In genomic region chr20:4773736-4774135, GRCh38 we compare ENCODE assay signal across 20 cellular contexts. TPM values are rescaled to one million over a fixed set of nuclear protein-coding genes. Genes with fewer than 3 reads are reported as not detected.
A peak's percentile ranks its signal among the peaks of the same experiment; 100 is the strongest.
DNase-seq lines count a peak whose midpoint lies in the region; ATAC-seq, FAIRE-seq and TF ChIP-seq lines count a peak whose summit lies in the region.
"Had no signal": no experiment of that assay in that cellular context is flagged by ENCODE, and none has a peak within 500 bp of the region (broad histone marks: within the 10 kb centered on the region; RNA-seq: fewer than 3 reads in every experiment).

No MANE protein-coding gene starts in this region.

- peak; percentile 27 for DNase-seq in M059J (ENCODE audit: low read depth)
- DNase-seq in neuronal stem cell (ENCODE audit: low spot score): no peak
- DNase-seq in NCI-H2227 treated with DMSO at 0.1 percent for 48 hours (lab: John Stamatoyannopoulos, UW): no peak
- no peak for DNase-seq in urothelium cell line (ENCODE audit: low spot score)
- no peak for DNase-seq in GM23248
- DNase-seq: ACHN; AML-193; CD4-positive, alpha-beta memory T cell; DMS53; DND-41; EL; IMR-90 had no signal

- no peak overlapping the region for H2BK120ac ChIP-seq in neuronal stem cell (ENCODE audit: low read depth, low read length)

- no peaks in the 10 kb centered on the region for H3F3A ChIP-seq in GM23248 (ENCODE audit: insufficient read depth)

- no peaks in the 10 kb centered on the region for H3K79me1 ChIP-seq in neuronal stem cell (ENCODE audit: low read depth, low read length)

- no peak overlapping the region for H2BK5ac ChIP-seq in neuronal stem cell (ENCODE audit: low read length)

- H3K9me3 ChIP-seq in gastroesophageal sphincter (no peaks in the 10 kb centered on the region), neuronal stem cell (replicated peaks in 1 of 2; ENCODE audit: control insufficient read depth in 2 of 2, insufficient read depth in 1 of 2, low read depth in 1 of 2, low read length in 2 of 2) (peaks cover 6 to 16% of the 10 kb centered on the region in 2 donors), GM23248 (ENCODE audit: low read depth) (no peaks in the 10 kb centered on the region)

- no peak for TF ChIP-seq POLR2A in gastroesophageal sphincter (IDR thresholded peaks at IDR 0.05)

- H3K14ac ChIP-seq in neuronal stem cell (ENCODE audit: low read length): no peak overlapping the region

- H3K4me1 ChIP-seq in gastroesophageal sphincter (peaks cover 0 to 12% (median 0%) of the 10 kb centered on the region in 3 donors), neuronal stem cell (ENCODE audit: control insufficient read depth in 2 of 2, insufficient read depth in 1 of 2, low read depth in 1 of 2, low read length in 2 of 2) (no peaks in the 10 kb centered on the region), GM23248 (ENCODE audit: insufficient read depth) (no peaks in the 10 kb centered on the region)
- H3K4me1 ChIP-seq: HAP-1 had no signal

- H3K18ac ChIP-seq in neuronal stem cell (ENCODE audit: low read length): no peak overlapping the region

- peak; percentile 10 for ATAC-seq in gastroesophageal sphincter
- ATAC-seq: GM12878, K562 had no signal

- no peak overlapping the region for H2AK5ac ChIP-seq in neuronal stem cell (ENCODE audit: low read depth, low read length)

- 56 to 71% methylated on average over 3 to 4 of the region's 5 CpGs for WGBS in gastroesophageal sphincter (ENCODE audit: low coverage in 1 of 2), 2 donors
- no CpG with 5 or more reads among the region's 5 CpGs for WGBS in neuronal stem cell (ENCODE audit: extremely low coverage in 2 of 2, insufficient read length in 2 of 2, insufficient replicate concordance in 1 of 2), 2 donors
- WGBS in GM23248 (ENCODE audit: low coverage in 1 of 2, low lambda C conversion rate in 2 of 2, missing lambda C conversion rate in 2 of 2), 2 experiments: 60 to 62% methylated on average over 4 to 5 of the region's 5 CpGs

- no peaks in the 10 kb centered on the region for H3K9me2 ChIP-seq in GM23248 (ENCODE audit: insufficient read depth)

- H3K27me3 ChIP-seq in gastroesophageal sphincter: no peaks in the 10 kb centered on the region
- H3K27me3 ChIP-seq in neuronal stem cell (ENCODE audit: control insufficient read depth in 3 of 3, insufficient read depth in 3 of 3, low read depth in 1 of 3, low read length in 3 of 3): peaks cover 0 to 3% (median 0%) of the 10 kb centered on the region in 3 experiments
- no peaks in the 10 kb centered on the region for H3K27me3 ChIP-seq in GM23248 (replicated peaks; ENCODE audit: insufficient read depth)

- H2BK12ac ChIP-seq in neuronal stem cell (ENCODE audit: low read length): no peak overlapping the region

- no peak overlapping the region for H3K4me2 ChIP-seq in neuronal stem cell (ENCODE audit: insufficient read depth, low read length, poor library complexity, severe bottlenecking)
- H3K4me2 ChIP-seq in GM23248 (ENCODE audit: unreplicated experiment): no peak overlapping the region

- H3K79me2 ChIP-seq in GM23248 (ENCODE audit: insufficient read depth): no peaks in the 10 kb centered on the region

- H4K20me1 ChIP-seq in GM23248 (ENCODE audit: insufficient read depth): no peaks in the 10 kb centered on the region

- no peak overlapping the region for H3K4ac ChIP-seq in neuronal stem cell (ENCODE audit: low read length)

- no peak overlapping the region for H4K91ac ChIP-seq in neuronal stem cell (ENCODE audit: low read depth, low read length, poor library complexity)

- no peak for TF ChIP-seq EP300 in gastroesophageal sphincter (IDR thresholded peaks at IDR 0.05)

- H3K4me3 ChIP-seq in gastroesophageal sphincter (no peak overlapping the region), neuronal stem cell (ENCODE audit: low read length in 2 of 2) (no peak overlapping the region), GM23248 (no peak overlapping the region)
- H3K4me3 ChIP-seq: GM12878, HAP-1, K562 had no signal

- H3K27ac ChIP-seq in gastroesophageal sphincter (peak overlapping the region in 1 of 4 donors; percentile 42), neuronal stem cell (replicated peaks; ENCODE audit: low read length) (no peak overlapping the region), GM23248 (no peak overlapping the region)
- H3K27ac ChIP-seq: C4-2B had no signal

- no peak overlapping the region for H2AFZ ChIP-seq in neuronal stem cell (ENCODE audit: low read length)
- no peak overlapping the region for H2AFZ ChIP-seq in GM23248

- H4K8ac ChIP-seq in neuronal stem cell (ENCODE audit: low read depth, low read length): no peak overlapping the region

- H3K36me3 ChIP-seq in gastroesophageal sphincter (no peaks in the 10 kb centered on the region), neuronal stem cell (replicated peaks in 1 of 2; ENCODE audit: control insufficient read depth in 2 of 2, insufficient read depth in 2 of 2, low read length in 2 of 2) (no peaks in the 10 kb centered on the region), GM23248 (ENCODE audit: low read depth) (no peaks in the 10 kb centered on the region)
- H3K36me3 ChIP-seq: HAP-1 had no signal

- no peak for TF ChIP-seq CTCF in gastroesophageal sphincter (IDR thresholded peaks at IDR 0.05)

- H3K23ac ChIP-seq in neuronal stem cell (ENCODE audit: low read depth, low read length, poor library complexity): no peak overlapping the region

- H3K9ac ChIP-seq in neuronal stem cell (ENCODE audit: low read depth, low read length, poor library complexity): no peak overlapping the region
- no peak overlapping the region for H3K9ac ChIP-seq in GM23248

- in situ Hi-C loops in GM23248 (cut with MboI): no loop called here

- FAIRE-seq in urothelium cell line (lab: Jason Lieb, UNC): no peak
- FAIRE-seq: A204.1, K562 had no signal

- H2BK15ac ChIP-seq in neuronal stem cell (ENCODE audit: low read length): peak overlapping the region; percentile 39

RNA-seq across cellular contexts. Expression of gene RASSF2, which starts 49.7 kb away (rescaled TPM):
- total RNA-seq in M059J (2014; rRNA removed; shearing (Covaris generic)): 3.7 and 5.6 TPM in 2 replicates
- 10 to 100 TPM; 28.3 to 99.0 (median 69.1) TPM for total RNA-seq in gastroesophageal sphincter
- 12.6 TPM for polyA plus RNA-seq in neuronal stem cell (2013, experiment 1 of 2)
- polyA plus RNA-seq in neuronal stem cell (2013, experiment 2 of 2): 12.9 TPM
- 8.3 and 8.4 TPM in 2 replicates for total RNA-seq in GM23248 (2014; rRNA removed; shearing (Covaris generic))
- polyA plus RNA-seq in GM23248 (2016; fragmentation: Nextera tagmentation; extraction: Ambion mirVana): 4.4 and 5.0 TPM in 2 replicates

RNA-seq across cellular contexts. Expression of gene PRND, which starts 52.0 kb away (rescaled TPM):
- total RNA-seq in M059J (2014; rRNA removed; shearing (Covaris generic)): not detected in 2 replicates
- not detected for total RNA-seq in gastroesophageal sphincter
- not detected for polyA plus RNA-seq in neuronal stem cell (2013, experiment 1 of 2)
- not detected for polyA plus RNA-seq in neuronal stem cell (2013, experiment 2 of 2)
- total RNA-seq in GM23248 (2014; rRNA removed; shearing (Covaris generic)): not detected in 2 replicates
- not detected in 2 replicates for polyA plus RNA-seq in GM23248 (2016; fragmentation: Nextera tagmentation; extraction: Ambion mirVana)
- total RNA-seq: CD4-positive, alpha-beta memory T cell; G401; GM12878; IMR-90; K562 had no signal
- polyA plus RNA-seq: BJ, GM12878, IMR-90, K562 had no signal
